25 cellular contexts compared by ENCODE assay signal in genomic region chr7:67777119-67777518, GRCh38.
"Had no signal": no experiment of that assay in that cellular context is flagged by ENCODE, and none has a peak within 500 bp of the region (broad histone marks: within the 10 kb centered on the region; RNA-seq: fewer than 3 reads in every experiment).

No MANE protein-coding gene starts in this region.

- DNase-seq: activated CD4-positive, alpha-beta T cell treated with anti-CD3 and anti-CD28 coated beads, Interleukin-2, amount 10 ng/mL, durations not matched to agents 24 days and 14 days; activated CD4-positive, alpha-beta T cell treated with anti-CD3 and anti-CD28 coated beads, Interleukin-2, amount 50 U/mL, for 4 hours; activated CD8-positive, alpha-beta T cell treated with anti-CD3 and anti-CD28 coated beads for 36 hours; activated gamma-delta T cell treated with Interleukin-2 at 50 U/mL for 16 hours; activated naive CD4-positive, alpha-beta T cell treated with anti-CD3 and anti-CD28 coated beads for 36 hours; activated T-cell treated with anti-CD3 and anti-CD28 coated beads, Interleukin-2, amount 50 U/mL, for 24 hours; adrenal gland; Karpas-422; KBM-7; NCI-H1417; NCI-H146; NCI-H187; NCI-H2029 treated with DMSO at 0.1 percent for 48 hours; NCI-H2107; NCI-H2171; NCI-H510A; NCI-H526; NCI-H748 treated with DMSO at 0.1 percent for 48 hours; NK-92 treated with Interleukin-12 subunit alpha and Interleukin-12 subunit beta, amount 100 ng/mL, for 24 hours; Right ventricle myocardium superior; T1000 had no signal

- H3K27ac Mint-ChIP-seq: activated CD4-positive, alpha-beta T cell treated with anti-CD3 and anti-CD28 coated beads, Interleukin-2, amount 10 ng/mL, durations not matched to agents 24 days and 14 days; activated CD8-positive, alpha-beta T cell treated with anti-CD3 and anti-CD28 coated beads for 36 hours; activated naive CD4-positive, alpha-beta T cell treated with anti-CD3 and anti-CD28 coated beads for 36 hours; activated naive CD4-positive, alpha-beta T cell treated with anti-CD3 and anti-CD28 coated beads, Interleukin-2, amount 50 U/mL, for 72 hours; activated T-cell treated with anti-CD3 and anti-CD28 coated beads, Interleukin-2, amount 50 U/mL, for 24 hours; activated T-helper 2 cell treated with anti-CD3 and anti-CD28 coated beads, Interferon-gamma antibody, Interleukin-2, Interleukin-4, amounts not matched to agents 10 μg/mL and 5 μg/mL and 100 μg/mL, durations not matched to agents 14 hours and 24 hours and 36 hours; brain had no signal

- H3K27me3 Mint-ChIP-seq: activated CD4-positive, alpha-beta T cell treated with anti-CD3 and anti-CD28 coated beads, Interleukin-2, amount 10 ng/mL, durations not matched to agents 24 days and 14 days; activated CD8-positive, alpha-beta T cell treated with anti-CD3 and anti-CD28 coated beads for 36 hours; activated T-cell treated with anti-CD3 and anti-CD28 coated beads, Interleukin-2, amount 50 U/mL, for 24 hours; IgD-negative memory B cell had no signal

- H3K36me3 Mint-ChIP-seq: brain, IgD-negative memory B cell had no signal

- ATAC-seq: activated CD8-positive, alpha-beta T cell treated with anti-CD3 and anti-CD28 coated beads for 36 hours; activated naive CD4-positive, alpha-beta T cell treated with anti-CD3 and anti-CD28 coated beads, Interleukin-2, amount 50 U/mL, for 72 hours had no signal

- H3K4me3 Mint-ChIP-seq: activated CD4-positive, alpha-beta T cell treated with anti-CD3 and anti-CD28 coated beads, Interleukin-2, amount 10 ng/mL, durations not matched to agents 24 days and 14 days; activated CD8-positive, alpha-beta T cell treated with anti-CD3 and anti-CD28 coated beads for 36 hours; activated naive CD4-positive, alpha-beta T cell treated with anti-CD3 and anti-CD28 coated beads for 36 hours; activated T-cell treated with anti-CD3 and anti-CD28 coated beads, Interleukin-2, amount 50 U/mL, for 24 hours; brain; IgD-negative memory B cell had no signal

- H3K4me1 Mint-ChIP-seq: activated CD4-positive, alpha-beta T cell treated with anti-CD3 and anti-CD28 coated beads, Interleukin-2, amount 10 ng/mL, durations not matched to agents 24 days and 14 days; IgD-negative memory B cell had no signal
